In the genomic region with DNA sequence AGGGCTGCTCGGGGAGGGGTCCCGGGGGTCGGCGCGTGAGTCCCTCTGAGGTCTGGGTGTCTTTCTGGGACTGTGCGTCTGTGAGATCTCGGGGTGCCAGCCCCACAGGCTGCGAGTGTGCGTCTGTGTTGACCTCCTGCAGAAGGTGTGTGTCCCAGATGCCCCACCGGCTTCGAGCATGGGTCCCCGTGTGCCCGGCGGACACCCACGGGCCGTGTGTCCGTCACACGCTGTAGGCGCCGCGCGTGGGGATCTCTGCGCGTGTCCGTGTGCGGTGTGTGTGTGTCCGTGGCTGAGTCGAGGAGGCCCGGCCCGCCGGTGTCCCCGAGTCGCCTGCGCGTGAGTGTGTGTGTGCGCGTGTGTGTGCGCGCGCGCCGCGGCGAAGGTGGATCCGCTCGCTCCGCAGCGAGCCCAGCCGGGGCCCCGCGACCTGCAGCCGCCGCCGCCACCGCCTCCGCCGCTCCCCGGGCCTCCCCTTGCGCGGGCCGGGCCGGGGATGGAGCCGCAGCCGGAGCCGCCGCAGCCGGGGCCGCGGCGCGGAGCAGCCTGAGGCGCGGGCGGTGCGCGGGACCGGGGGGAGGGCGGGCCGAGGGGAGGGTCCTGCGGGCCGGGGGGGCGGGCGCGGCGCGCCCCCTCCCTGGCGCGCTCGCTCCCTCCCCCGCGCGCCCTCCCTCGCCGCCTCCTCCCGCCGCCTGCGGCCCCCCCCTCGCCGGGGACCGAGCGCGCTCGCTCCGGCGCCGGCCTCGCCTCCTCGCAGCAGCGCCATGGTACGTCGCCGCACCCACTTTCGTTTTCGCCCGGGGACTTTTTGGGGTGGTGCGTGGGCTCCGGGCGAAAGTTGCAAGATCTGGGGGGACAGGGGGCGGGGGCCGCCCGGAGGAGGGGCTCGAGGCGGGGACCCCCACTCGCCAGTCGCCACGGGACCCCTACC, we compare ENCODE assay signal across 8 cellular contexts. TPM values are rescaled to one million over a fixed set of nuclear protein-coding genes. Genes with fewer than 3 reads are reported as not detected.
A peak's percentile ranks its signal among the peaks of the same experiment; 100 is the strongest.
DNase-seq lines count a peak whose midpoint lies in the region; ATAC-seq and TF ChIP-seq lines count a peak whose summit lies in the region.

No MANE protein-coding gene starts in this region.

- peaks cover 15% of the 10 kb centered on the region for H3K4me1 Mint-ChIP-seq in GM23338

- H3K79me2 ChIP-seq in GM23338 (replicated peaks; ENCODE audit: insufficient read depth) = no peaks in the 10 kb centered on the region

- peak overlapping the region; percentile 83 to 95 (median 90) for H3K9ac ChIP-seq in BLaER1 treated with 17β-estradiol and CSF1 and Interleukin-3, amounts not matched to agents 10 nM and 100 nM

- peaks cover under 1 to 28% (median 22%) of the 10 kb centered on the region in 11 experiments; a peak in 16 of 22 replicates for H4K20me1 ChIP-seq in BLaER1 treated with 17β-estradiol and CSF1 and Interleukin-3, amounts not matched to agents 10 nM and 100 nM
- peaks cover 23% of the 10 kb centered on the region; the same call in 1 of the 2 replicates for H4K20me1 ChIP-seq in GM23338 (replicated peaks; ENCODE audit: insufficient read depth)

- H3K9me3 Mint-ChIP-seq in GM23338 = peaks cover 2% of the 10 kb centered on the region; the same call in 1 of the 3 replicates

- ATAC-seq in GM23338 = no peak; the same call in 1 of the 3 replicates
- ATAC-seq in GM21529 (IDR thresholded peaks at IDR 0.05; ENCODE audit: unreplicated experiment) = no peak

- H3F3A ChIP-seq in GM23338 (replicated peaks; ENCODE audit: low read depth) = peaks cover 9% of the 10 kb centered on the region; the same call in 1 of the 2 replicates

- H3K27me3 Mint-ChIP-seq in GM23338 (ENCODE audit: insufficient read depth, low read depth, poor library complexity) = peaks cover 81% of the 10 kb centered on the region

- H3K27me3 ChIP-seq in BLaER1 treated with 17β-estradiol and CSF1 and Interleukin-3, amounts not matched to agents 10 nM and 100 nM = peaks cover 0 to 15% (median 5%) of the 10 kb centered on the region in 11 experiments; a peak in 9 of 22 replicates
- H3K27me3 ChIP-seq in GM23338 (ENCODE audit: insufficient read depth) = peaks cover 95% of the 10 kb centered on the region

- H3K36me3 ChIP-seq in BLaER1 treated with 17β-estradiol and CSF1 and Interleukin-3, amounts not matched to agents 10 nM and 100 nM = no peaks in the 10 kb centered on the region
- no peaks in the 10 kb centered on the region for H3K36me3 ChIP-seq in GM23338 (ENCODE audit: insufficient read depth)

- peaks cover 3% of the 10 kb centered on the region; the same call in 1 of the 3 replicates for H3K36me3 Mint-ChIP-seq in GM23338 (ENCODE audit: low read depth)

- peaks cover 0 to 9% (median 5%) of the 10 kb centered on the region in 11 experiments; a peak in 10 of 22 replicates for H3K9me3 ChIP-seq in BLaER1 treated with 17β-estradiol and CSF1 and Interleukin-3, amounts not matched to agents 10 nM and 100 nM (replicated peaks in 1 of 11)

- no peak overlapping the region for H3K27ac Mint-ChIP-seq in GM23338

- peak overlapping the region; percentile 80 to 91 (median 87) for H3K27ac ChIP-seq in BLaER1 treated with 17β-estradiol and CSF1 and Interleukin-3, amounts not matched to agents 10 nM and 100 nM
- H3K27ac ChIP-seq in GM23338 (ENCODE audit: low read depth) = no peak overlapping the region

- H3K4me2 ChIP-seq in BLaER1 treated with 17β-estradiol and CSF1 and Interleukin-3, amounts not matched to agents 10 nM and 100 nM = peak overlapping the region; percentile 95 to 100 (median 99)
- peak overlapping the region; percentile 57; the same call in 1 of the 2 replicates for H3K4me2 ChIP-seq in GM23338

- DNase-seq in GM23338 (ENCODE audit: low spot score) (peak; percentile 33), SKM-1 treated with dmso at 0.1 percent for 144 hours (lab: John Stamatoyannopoulos, UW; ENCODE audit: unreplicated experiment) (peak; percentile 38), amygdala (lab: John Stamatoyannopoulos, UW) (peak in 43 of 56 donors; percentile 8 to 79 (median 56)), hippocampal formation (lab: John Stamatoyannopoulos, UW) (peak; percentile 48 to 62), skeletal muscle cell (ENCODE audit: low read depth) (no peak), SHP77 (lab: John Stamatoyannopoulos, UW) (no peak)

- H2AFZ ChIP-seq in GM23338 = no peak overlapping the region

- no peaks in the 10 kb centered on the region for H3K9me2 ChIP-seq in GM23338 (ENCODE audit: insufficient read depth)

- H3K4me1 ChIP-seq in BLaER1 treated with 17β-estradiol and CSF1 and Interleukin-3, amounts not matched to agents 10 nM and 100 nM = peaks cover 44 to 55% (median 47%) of the 10 kb centered on the region in 10 experiments
- no peaks in the 10 kb centered on the region; the same call in 1 of the 2 replicates for H3K4me1 ChIP-seq in GM23338 (ENCODE audit: insufficient read depth)

- H3K4me3 ChIP-seq in BLaER1 treated with 17β-estradiol and CSF1 and Interleukin-3, amounts not matched to agents 10 nM and 100 nM = peak overlapping the region; percentile 72 to 87 (median 80)
- H3K4me3 ChIP-seq in GM23338 (peak overlapping the region; percentile 51), skeletal muscle cell (ENCODE audit: low read depth, low read length) (peak overlapping the region; percentile 68)

- no peak for TF ChIP-seq CTCF in GM23338 (conservative IDR thresholded peaks at IDR 0.05; ENCODE audit: low read depth in 2 of 2)

- peak overlapping the region; percentile 58 for H3K4me3 Mint-ChIP-seq in GM23338

TF ChIP-seq in GM23338, 12 proteins besides CTCF, POLR2A, EP300 and RAD21:
- TF ChIP-seq CREB1 (CRISPR knock-in tag; IDR thresholded peaks at IDR 0.05; ENCODE audit: low read depth) (no peak), POLR2AphosphoS5 (IDR thresholded peaks at IDR 0.05; ENCODE audit: low read depth) (no peak), ETS1 (IDR thresholded peaks at IDR 0.05) (no peak), STAT1 (IDR thresholded peaks at IDR 0.05; ENCODE audit: unreplicated experiment) (no peak), EZH2 (IDR thresholded peaks at IDR 0.05; ENCODE audit: low read depth, unreplicated experiment) (peak; percentile 84), NANOG (IDR thresholded peaks at IDR 0.05; ENCODE audit: borderline replicate concordance) (no peak)
- TF ChIP-seq, protein P1, sequence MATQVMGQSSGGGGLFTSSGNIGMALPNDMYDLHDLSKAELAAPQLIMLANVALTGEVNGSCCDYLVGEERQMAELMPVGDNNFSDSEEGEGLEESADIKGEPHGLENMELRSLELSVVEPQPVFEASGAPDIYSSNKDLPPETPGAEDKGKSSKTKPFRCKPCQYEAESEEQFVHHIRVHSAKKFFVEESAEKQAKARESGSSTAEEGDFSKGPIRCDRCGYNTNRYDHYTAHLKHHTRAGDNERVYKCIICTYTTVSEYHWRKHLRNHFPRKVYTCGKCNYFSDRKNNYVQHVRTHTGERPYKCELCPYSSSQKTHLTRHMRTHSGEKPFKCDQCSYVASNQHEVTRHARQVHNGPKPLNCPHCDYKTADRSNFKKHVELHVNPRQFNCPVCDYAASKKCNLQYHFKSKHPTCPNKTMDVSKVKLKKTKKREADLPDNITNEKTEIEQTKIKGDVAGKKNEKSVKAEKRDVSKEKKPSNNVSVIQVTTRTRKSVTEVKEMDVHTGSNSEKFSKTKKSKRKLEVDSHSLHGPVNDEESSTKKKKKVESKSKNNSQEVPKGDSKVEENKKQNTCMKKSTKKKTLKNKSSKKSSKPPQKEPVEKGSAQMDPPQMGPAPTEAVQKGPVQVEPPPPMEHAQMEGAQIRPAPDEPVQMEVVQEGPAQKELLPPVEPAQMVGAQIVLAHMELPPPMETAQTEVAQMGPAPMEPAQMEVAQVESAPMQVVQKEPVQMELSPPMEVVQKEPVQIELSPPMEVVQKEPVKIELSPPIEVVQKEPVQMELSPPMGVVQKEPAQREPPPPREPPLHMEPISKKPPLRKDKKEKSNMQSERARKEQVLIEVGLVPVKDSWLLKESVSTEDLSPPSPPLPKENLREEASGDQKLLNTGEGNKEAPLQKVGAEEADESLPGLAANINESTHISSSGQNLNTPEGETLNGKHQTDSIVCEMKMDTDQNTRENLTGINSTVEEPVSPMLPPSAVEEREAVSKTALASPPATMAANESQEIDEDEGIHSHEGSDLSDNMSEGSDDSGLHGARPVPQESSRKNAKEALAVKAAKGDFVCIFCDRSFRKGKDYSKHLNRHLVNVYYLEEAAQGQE (IDR thresholded peaks at IDR 0.05; ENCODE audit: unreplicated experiment) = no peak

RNA-seq across cellular contexts. Expression of gene NFIC, which starts 7.2 kb away (rescaled TPM):
- total RNA-seq in GM23338 (2014; rRNA removed; shearing (Covaris generic)) = 0.58 and 1.3 TPM in 2 replicates
- polyA plus RNA-seq in GM23338 (2016; fragmentation: Nextera tagmentation; extraction: Ambion mirVana) = 5.3 and 8.2 TPM in 2 replicates

Comparison
In these comparisons a context has a peak if more than half of its experiments do, and no peak if none do; other contexts are left out.
1. DNase-seq: peak in GM23338 (single experiment), SKM-1 treated with dmso at 0.1 percent for 144 hours (single experiment), amygdala (43 of 56) and hippocampal formation (2 of 2); none in skeletal muscle cell (single experiment) and SHP77 (0 of 2).
2. Peak in every context shown above with its lines, with median percentiles within 50 percentile points of each other: H3K4me3 ChIP-seq.